8 cellular contexts compared by ENCODE assay signal in the genomic region with DNA sequence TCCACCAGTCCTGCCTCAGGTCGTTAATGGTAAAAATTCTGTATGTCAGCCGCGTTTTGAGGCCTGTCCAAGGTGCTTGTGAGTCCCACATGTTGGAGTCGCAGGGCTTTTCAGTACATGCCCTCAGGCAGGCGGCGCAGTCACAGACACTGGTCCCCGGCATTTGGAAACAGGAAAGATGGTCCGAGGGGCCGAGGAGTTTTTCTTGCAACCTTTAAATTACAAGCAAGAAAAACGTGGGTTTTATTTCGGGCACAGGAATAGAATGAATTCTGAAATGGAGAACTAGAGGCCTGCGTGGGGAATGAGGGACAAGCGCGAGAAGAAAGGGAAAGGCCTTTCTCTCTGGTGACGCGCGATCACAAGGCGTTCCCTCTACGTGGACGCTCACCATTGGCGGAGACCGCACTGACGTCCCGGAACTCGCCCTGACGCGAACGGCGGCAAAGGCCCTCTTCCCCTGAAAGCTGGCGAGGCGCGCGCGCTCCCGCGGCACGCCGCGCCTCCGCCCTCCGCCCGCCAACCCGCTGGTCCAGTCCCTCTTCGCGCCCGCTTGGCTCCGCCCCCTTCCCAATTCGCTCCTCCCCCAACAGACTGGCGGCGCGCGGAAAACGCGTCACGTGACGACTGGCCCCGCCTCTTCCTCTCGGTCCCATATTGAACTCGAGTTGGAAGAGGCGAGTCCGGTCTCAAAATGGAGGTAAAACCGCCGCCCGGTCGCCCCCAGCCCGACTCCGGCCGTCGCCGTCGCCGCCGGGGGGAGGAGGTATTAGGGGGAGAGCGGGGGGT. TPM values are rescaled to one million over a fixed set of nuclear protein-coding genes. Genes with fewer than 3 reads are reported as not detected.
DNase-seq lines count a peak whose midpoint lies in the region; ATAC-seq and TF ChIP-seq lines count a peak whose summit lies in the region.

A gene (plus strand): TSS at position 689 of the 789 bp plus-strand sequence. CDS start 6 bp downstream, at position 695.

- no peaks in the 10 kb centered on the region for H3K9me3 Mint-ChIP-seq in activated naive CD4-positive, alpha-beta T cell treated with anti-CD3 and anti-CD28 coated beads, Interleukin-2, amount 50 U/mL, for 72 hours

- no peak for TF ChIP-seq CTCF in GM10266 (IDR thresholded peaks at IDR 0.05; ENCODE audit: control insufficient read depth, insufficient read depth, low read depth, missing control alignments)

- H3K27ac Mint-ChIP-seq in activated naive CD4-positive, alpha-beta T cell treated with anti-CD3 and anti-CD28 coated beads, Interleukin-2, amount 50 U/mL, for 72 hours = peak within 1 kb of the TSS; percentile 97 to 99

- peak; percentile 98 for DNase-seq in GM10266 (ENCODE audit: extremely low spot score)
- peak; percentile 96 for DNase-seq in NCI-H1092 treated with DMSO at 0.1 percent for 48 hours (lab: John Stamatoyannopoulos, UW)
- DNase-seq in SKM-1 (lab: John Stamatoyannopoulos, UW; ENCODE audit: unreplicated experiment) = peak; percentile 94
- DNase-seq in activated naive CD4-positive, alpha-beta T cell treated with anti-CD3 and anti-CD28 coated beads, Interleukin-2, amount 50 U/mL, for 72 hours (ENCODE audit: low spot score in 2 of 2) = peak; percentile 100
- peak; percentile 84 for DNase-seq in glomerular endothelial cell (ENCODE audit: extremely low read depth, low read depth, low spot score)
- peak; percentile 98 for DNase-seq in occipital lobe (lab: John Stamatoyannopoulos, UW)

- peak within 1 kb of the TSS; percentile 98 for H3K27ac ChIP-seq in temporal lobe (ENCODE audit: low read depth, low read length)

- ATAC-seq in HG02610 (IDR thresholded peaks at IDR 0.05; ENCODE audit: unreplicated experiment) = peak; percentile 91
- peak; percentile 90 to 93 for ATAC-seq in activated naive CD4-positive, alpha-beta T cell treated with anti-CD3 and anti-CD28 coated beads, Interleukin-2, amount 50 U/mL, for 72 hours

- H3K36me3 Mint-ChIP-seq in activated naive CD4-positive, alpha-beta T cell treated with anti-CD3 and anti-CD28 coated beads, Interleukin-2, amount 50 U/mL, for 72 hours = peaks cover 41 to 46% of the 10 kb centered on the region in 2 donors

RNA-seq across cellular contexts. Expression of the gene that starts here (rescaled TPM):
- 100 to 1,000 TPM; 259 to 273 TPM for total RNA-seq in activated naive CD4-positive, alpha-beta T cell treated with anti-CD3 and anti-CD28 coated beads, Interleukin-2, amount 50 U/mL, for 72 hours
- total RNA-seq in glomerular endothelial cell (45.2 and 68.0 TPM in 2 replicates), occipital lobe (81.6 TPM), temporal lobe (128 TPM)

Comparison
In these comparisons a context has a peak if more than half of its experiments do, and no peak if none do; other contexts are left out.
1. Peak in every context shown above with its lines: DNase-seq, ATAC-seq and H3K27ac ChIP-seq.